ENCODE assay signal across 13 cellular contexts in the genomic region with DNA sequence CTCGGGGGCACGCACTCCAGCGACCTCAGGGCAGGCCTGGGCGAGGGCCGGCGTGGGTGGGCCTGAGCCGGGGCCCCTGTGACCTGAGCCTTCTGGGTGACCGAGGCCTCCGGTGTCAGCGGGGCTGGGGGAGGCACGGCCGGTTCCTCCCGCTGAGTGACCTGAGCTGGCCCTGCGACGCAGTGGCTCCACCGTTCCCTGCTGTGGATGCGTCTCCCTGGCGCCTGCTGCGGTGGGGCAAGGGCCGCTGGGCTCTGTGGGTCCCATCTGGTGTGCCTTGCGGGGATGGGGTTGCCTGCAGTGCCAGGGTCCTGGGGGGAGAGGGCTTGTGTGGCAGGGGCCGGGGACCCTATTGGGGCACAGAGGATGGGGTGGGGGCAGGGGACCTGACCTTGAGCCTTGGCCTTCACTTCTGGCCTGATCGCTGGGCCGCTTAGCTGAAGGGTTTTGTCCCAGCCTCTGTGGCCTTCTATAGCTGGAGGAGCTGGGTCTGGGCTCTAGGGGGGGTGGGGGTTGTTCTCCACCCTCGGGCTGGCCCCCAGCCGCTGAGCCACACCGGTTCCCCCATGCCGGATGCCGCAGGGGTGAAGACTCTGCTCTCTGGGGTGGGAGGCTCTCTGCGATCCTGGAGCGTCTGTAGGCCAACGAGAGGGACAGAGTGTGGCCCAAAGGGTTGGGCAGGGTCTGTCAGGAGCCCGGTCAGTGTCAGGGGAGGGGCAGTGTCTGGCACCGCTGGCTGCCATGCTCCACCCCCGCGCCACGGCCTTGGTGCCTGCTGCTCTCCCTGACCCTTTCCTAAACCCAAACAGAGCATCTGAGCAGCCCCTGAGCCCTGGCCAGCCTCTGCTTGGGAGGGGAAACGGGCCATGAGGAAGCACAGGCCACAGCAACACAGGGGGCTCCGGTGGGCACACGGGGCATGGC. TPM values are rescaled to one million over a fixed set of nuclear protein-coding genes. Genes with fewer than 3 reads are reported as not detected.
DNase-seq lines count a peak whose midpoint lies in the region; ATAC-seq, FAIRE-seq and TF ChIP-seq lines count a peak whose summit lies in the region.
"Had no signal": no experiment of that assay in that cellular context is flagged by ENCODE, and none has a peak within 500 bp of the region (broad histone marks: within the 10 kb centered on the region; RNA-seq: fewer than 3 reads in every experiment).

No MANE protein-coding gene starts in this region.

- peaks cover 20% of the 10 kb centered on the region for H3K36me3 ChIP-seq in BLaER1
- no peaks in the 10 kb centered on the region for H3K36me3 ChIP-seq in HCT116 (ENCODE audit: control insufficient read depth in 1 of 2, insufficient read depth in 2 of 2, low read length in 2 of 2)
- peaks cover 0 to 4% (median 0%) of the 10 kb centered on the region in 4 experiments; a peak in 1 of 8 replicates for H3K36me3 ChIP-seq in H1 (ENCODE audit: control insufficient read depth in 2 of 4, insufficient read depth in 4 of 4, low read length in 3 of 4)
- H3K36me3 ChIP-seq in neural cell (ENCODE audit: insufficient read depth, low read length) = no peaks in the 10 kb centered on the region
- H3K36me3 ChIP-seq: thyroid gland had no signal

- POLR2A ChIA-PET in HCT116 (lab: Charles Lee) = no interaction called here
- POLR2A ChIA-PET in H1 (lab: Charles Lee; ENCODE audit: partially characterized antibody) = interaction anchor here (0.7 to 1.9 kb wide), 5 partner anchors 12 to 266 kb away, joined by 3 to 6 read pairs (median 3); no protein-coding TSS in a partner anchor
- POLR2A ChIA-PET in activated CD4-positive, alpha-beta memory T cell treated with anti-CD3 and anti-CD28 coated beads, Interleukin-2, amount 10 ng/mL, durations not matched to agents 7 days and 5 days (lab: Charles Lee) = no interaction called here

- peak overlapping the region; percentile 85 for H3K4ac ChIP-seq in H1 (replicated peaks; ENCODE audit: insufficient read length, low read depth, low read length)

- TF ChIP-seq POLR2A in HCT116 (IDR thresholded peaks at IDR 0.05; ENCODE audit: borderline replicate concordance, extremely low read depth, insufficient read depth, insufficient read length) (no peak), H1 (IDR thresholded peaks at IDR 0.05; ENCODE audit: control extremely low read depth in 1 of 2, low read depth in 2 of 2, low read length in 2 of 2) (no peak)

- no peak overlapping the region for H3K14ac ChIP-seq in H1 (ENCODE audit: insufficient read length)

- CTCF ChIA-PET in HCT116 (lab: Charles Lee) (no interaction called here), H1 (lab: Charles Lee; ENCODE audit: partially characterized antibody) (interaction anchor here (1.0 to 1.5 kb wide), 4 partner anchors 9 to 16 kb away, joined by 3 to 4 read pairs (median 3); no protein-coding TSS in a partner anchor)
- CTCF ChIA-PET in activated CD4-positive, alpha-beta memory T cell treated with anti-CD3 and anti-CD28 coated beads, Interleukin-2, amount 10 ng/mL, durations not matched to agents 7 days and 5 days (lab: Charles Lee) = no interaction called here

- no peak overlapping the region for H3K27ac Mint-ChIP-seq in activated CD4-positive, alpha-beta memory T cell treated with anti-CD3 and anti-CD28 coated beads, Interleukin-2, amount 10 ng/mL, durations not matched to agents 7 days and 5 days
- H3K27ac Mint-ChIP-seq: activated naive CD8-positive, alpha-beta T cell treated with anti-CD3 and anti-CD28 coated beads, Interleukin-2, amount 10 ng/mL, durations not matched to agents 7 days and 5 days had no signal

- H3K23ac ChIP-seq in H1 (ENCODE audit: insufficient read length) = no peak overlapping the region

- H3K4me2 ChIP-seq in BLaER1 (peak overlapping the region; percentile 91), HCT116 (ENCODE audit: low read length) (peak overlapping the region; percentile 82), H1 (ENCODE audit: insufficient read depth in 1 of 2, low read depth in 2 of 2, low read length in 2 of 2) (peak overlapping the region; percentile 49 to 80), neural cell (ENCODE audit: low read length) (no peak overlapping the region)

- peaks cover 34% of the 10 kb centered on the region for H3K27me3 ChIP-seq in BLaER1
- no peaks in the 10 kb centered on the region for H3K27me3 ChIP-seq in HCT116 (ENCODE audit: insufficient read depth, low read length)
- H3K27me3 ChIP-seq in H1 (replicated peaks in 1 of 4; ENCODE audit: control insufficient read depth in 3 of 4, extremely low read depth in 1 of 4, insufficient read depth in 3 of 4, low read length in 3 of 4) = peaks cover 21 to 45% (median 33%) of the 10 kb centered on the region in 4 experiments
- H3K27me3 ChIP-seq in neural cell (ENCODE audit: insufficient read depth, low read depth, low read length) = no peaks in the 10 kb centered on the region
- H3K27me3 ChIP-seq: thyroid gland had no signal

- H3F3A ChIP-seq in neural cell (ENCODE audit: insufficient read depth, low read length, poor library complexity, severe bottlenecking) = no peaks in the 10 kb centered on the region

- H3K27me3 Mint-ChIP-seq in activated CD4-positive, alpha-beta memory T cell treated with anti-CD3 and anti-CD28 coated beads, Interleukin-2, amount 10 ng/mL, durations not matched to agents 7 days and 5 days = peaks cover 19% of the 10 kb centered on the region

- no peak overlapping the region for H2BK5ac ChIP-seq in H1 (ENCODE audit: low read depth, low read length)

- peaks cover 13% of the 10 kb centered on the region; the same call in 1 of the 2 replicates for H3K23me2 ChIP-seq in H1 (ENCODE audit: low read depth, low read length)

- FAIRE-seq in H1 (lab: Jason Lieb, UNC) = no peak
- FAIRE-seq: GM12891 had no signal

- intact Hi-C loops in HCT116 (cut with micrococcal nuclease) = no loop called here

- H2BK120ac ChIP-seq in H1 (replicated peaks; ENCODE audit: low read depth, low read length) = no peak overlapping the region

- H3K9me3 ChIP-seq in BLaER1 (no peaks in the 10 kb centered on the region), HCT116 (ENCODE audit: control insufficient read depth in 1 of 2, insufficient read depth in 1 of 2, low read depth in 1 of 2, low read length in 2 of 2) (no peaks in the 10 kb centered on the region), H1 (ENCODE audit: insufficient read depth in 2 of 2, low read depth in 1 of 2, low read length in 1 of 2) (no peaks in the 10 kb centered on the region), neural cell (ENCODE audit: low read length) (no peaks in the 10 kb centered on the region)
- H3K9me3 ChIP-seq: thyroid gland had no signal

- no peak overlapping the region for H4K91ac ChIP-seq in H1 (replicated peaks; ENCODE audit: insufficient read length, low read length)

- no peak overlapping the region for H4K5ac ChIP-seq in H1 (ENCODE audit: insufficient read length, low read depth, low read length)

- H3K9me3 Mint-ChIP-seq in activated CD4-positive, alpha-beta memory T cell treated with anti-CD3 and anti-CD28 coated beads, Interleukin-2, amount 10 ng/mL, durations not matched to agents 7 days and 5 days = no peaks in the 10 kb centered on the region
- H3K9me3 Mint-ChIP-seq: activated naive CD8-positive, alpha-beta T cell treated with anti-CD3 and anti-CD28 coated beads, Interleukin-2, amount 10 ng/mL, durations not matched to agents 7 days and 5 days had no signal

- DNase-seq in HCT116 (ENCODE audit: low read depth, low spot score) = no peak
- no peak for DNase-seq in H1 (ENCODE audit: low read depth in 1 of 2, low spot score in 2 of 2)
- no peak for DNase-seq in NCI-H2227 treated with DMSO at 0.1 percent for 48 hours (lab: John Stamatoyannopoulos, UW)
- no peak for DNase-seq in NCI-H1930 (lab: John Stamatoyannopoulos, UW)
- no peak for DNase-seq in activated CD4-positive, alpha-beta memory T cell treated with anti-CD3 and anti-CD28 coated beads, Interleukin-2, amount 10 ng/mL, durations not matched to agents 7 days and 5 days
- no peak for DNase-seq in activated CD4-positive, alpha-beta T cell treated with anti-CD3 and anti-CD28 coated beads, Interleukin-2, amount 50 U/mL, for 4 hours
- DNase-seq: activated naive CD8-positive, alpha-beta T cell treated with anti-CD3 and anti-CD28 coated beads, Interleukin-2, amount 10 ng/mL, durations not matched to agents 7 days and 5 days; MV-4-11; thyroid gland had no signal

- H3K27ac ChIP-seq in BLaER1 (no peak overlapping the region; the same call in 1 of the 2 replicates), HCT116 (ENCODE audit: low read depth, low read length) (no peak overlapping the region; the same call in 1 of the 2 replicates), H1 (ENCODE audit: low read depth, low read length) (no peak overlapping the region), neural cell (ENCODE audit: low read length) (no peak overlapping the region)
- H3K27ac ChIP-seq: thyroid gland had no signal

- peaks cover 28% of the 10 kb centered on the region for H3K4me1 ChIP-seq in BLaER1
- H3K4me1 ChIP-seq in HCT116 (ENCODE audit: control insufficient read depth in 1 of 2, insufficient read depth in 2 of 2, low read length in 2 of 2) = peaks cover 0 to 23% of the 10 kb centered on the region in 2 experiments; a peak in 2 of 4 replicates
- peaks cover 0 to 5% (median 4%) of the 10 kb centered on the region in 4 experiments; a peak in 5 of 7 replicates for H3K4me1 ChIP-seq in H1 (replicated peaks in 1 of 4; ENCODE audit: control insufficient read depth in 3 of 4, insufficient read depth in 4 of 4, low read length in 3 of 4)

- H4K20me1 ChIP-seq in BLaER1 (peaks cover 56% of the 10 kb centered on the region), HCT116 (ENCODE audit: insufficient read depth) (no peaks in the 10 kb centered on the region), H1 (replicated peaks in 1 of 2; ENCODE audit: control insufficient read depth in 1 of 2, insufficient read depth in 2 of 2, low read length in 2 of 2) (peaks cover 5 to 13% of the 10 kb centered on the region in 2 experiments), neural cell (ENCODE audit: insufficient read depth) (peaks cover 7% of the 10 kb centered on the region)

- WGBS in H1 (ENCODE audit: extremely low coverage in 1 of 2, insufficient coverage in 1 of 2, insufficient read length in 1 of 2, insufficient replicate concordance in 2 of 2, low coverage in 1 of 2, low lambda C conversion rate in 2 of 2, missing lambda C conversion rate in 1 of 2), 2 experiments = 72% methylated on average over 24 of the region's 40 CpGs; no CpG with 5 or more reads in 1 of the 2 experiments

- H3K9ac ChIP-seq in BLaER1 (no peak overlapping the region), HCT116 (ENCODE audit: low read length) (no peak overlapping the region), H1 (replicated peaks in 1 of 4; ENCODE audit: extremely low read depth in 1 of 4, low read depth in 3 of 4, low read length in 3 of 4) (no peak overlapping the region), neural cell (ENCODE audit: low read length) (peak overlapping the region; percentile 3)

- BruUV-seq in HCT116 (replicated peaks; lab: Mats Ljungman, UMichigan) = TSS peak; percentile 42

- H3K79me2 ChIP-seq in HCT116 (ENCODE audit: insufficient read depth, low read length) (no peaks in the 10 kb centered on the region), H1 (ENCODE audit: control insufficient read depth in 1 of 2, insufficient read depth in 2 of 2, low read length in 2 of 2) (no peaks in the 10 kb centered on the region), neural cell (replicated peaks; ENCODE audit: insufficient read depth, low read length) (no peaks in the 10 kb centered on the region)

- peak overlapping the region; percentile 81 for H3K4me3 ChIP-seq in BLaER1
- H3K4me3 ChIP-seq in HCT116 (replicated peaks in 1 of 2; ENCODE audit: low read depth in 1 of 2, low read length in 2 of 2) = no peak overlapping the region
- peak overlapping the region in 2 of 4 experiments; percentile 11 to 58; a peak in 4 of 8 replicates for H3K4me3 ChIP-seq in H1 (ENCODE audit: extremely low read depth in 1 of 4, insufficient read depth in 2 of 4, low read depth in 3 of 4, low read length in 4 of 4)
- H3K4me3 ChIP-seq in neural cell (ENCODE audit: low read length) = peak overlapping the region; percentile 69
- H3K4me3 ChIP-seq: lung, thyroid gland had no signal

- peaks cover 5% of the 10 kb centered on the region for H3K4me1 Mint-ChIP-seq in activated CD4-positive, alpha-beta memory T cell treated with anti-CD3 and anti-CD28 coated beads, Interleukin-2, amount 10 ng/mL, durations not matched to agents 7 days and 5 days
- H3K4me1 Mint-ChIP-seq: activated naive CD8-positive, alpha-beta T cell treated with anti-CD3 and anti-CD28 coated beads, Interleukin-2, amount 10 ng/mL, durations not matched to agents 7 days and 5 days had no signal

- TF ChIP-seq RAD21 in HCT116 (IDR thresholded peaks at IDR 0.05; ENCODE audit: low read depth) (no peak), H1 (IDR thresholded peaks at IDR 0.05 in 1 of 2, conservative IDR thresholded peaks at IDR 0.05 in 1 of 2; ENCODE audit: low read depth in 2 of 2, low read length in 2 of 2) (no peak), neural cell (conservative IDR thresholded peaks at IDR 0.05) (no peak)

- RAD21 ChIA-PET in HCT116 (lab: Charles Lee; ENCODE audit: low non-redundant PET in 1 of 2, low total read pairs in 2 of 2, uncharacterized antibody in 2 of 2, unreplicated experiment in 2 of 2) = no interaction called here

- no peaks in the 10 kb centered on the region for H3K36me3 Mint-ChIP-seq in activated CD4-positive, alpha-beta memory T cell treated with anti-CD3 and anti-CD28 coated beads, Interleukin-2, amount 10 ng/mL, durations not matched to agents 7 days and 5 days (ENCODE audit: low read depth)
- H3K36me3 Mint-ChIP-seq: activated naive CD8-positive, alpha-beta T cell treated with anti-CD3 and anti-CD28 coated beads, Interleukin-2, amount 10 ng/mL, durations not matched to agents 7 days and 5 days had no signal

- H3K56ac ChIP-seq in H1 (replicated peaks; ENCODE audit: insufficient read length, low read depth, low read length) = no peak overlapping the region

- H2BK15ac ChIP-seq in H1 (ENCODE audit: low read length) = no peak overlapping the region

- H3K4me3 Mint-ChIP-seq in activated CD4-positive, alpha-beta memory T cell treated with anti-CD3 and anti-CD28 coated beads, Interleukin-2, amount 10 ng/mL, durations not matched to agents 7 days and 5 days = no peak overlapping the region
- H3K4me3 Mint-ChIP-seq: activated naive CD8-positive, alpha-beta T cell treated with anti-CD3 and anti-CD28 coated beads, Interleukin-2, amount 10 ng/mL, durations not matched to agents 7 days and 5 days had no signal

- H4K8ac ChIP-seq in H1 (ENCODE audit: extremely low read depth, insufficient read depth, low read length) = no peak overlapping the region

- ATAC-seq in HCT116 = no peak

- H3K79me1 ChIP-seq in H1 (ENCODE audit: low read depth, low read length) = no peaks in the 10 kb centered on the region

- H2BK20ac ChIP-seq in H1 (ENCODE audit: low read length) = no peak overlapping the region

- H2BK12ac ChIP-seq in H1 (ENCODE audit: low read depth, low read length) = no peak overlapping the region

- no peak for TF ChIP-seq CTCF in HCT116 (IDR thresholded peaks at IDR 0.05 in 2 of 3, conservative IDR thresholded peaks at IDR 0.05 in 1 of 3; ENCODE audit: borderline replicate concordance in 1 of 3, insufficient read depth in 1 of 3, low read depth in 2 of 3, low read length in 2 of 3)
- TF ChIP-seq CTCF in H1 (IDR thresholded peaks at IDR 0.05; ENCODE audit: control extremely low read depth in 1 of 3, insufficient read depth in 1 of 3, low read depth in 1 of 3, low read length in 3 of 3) = no peak
- TF ChIP-seq CTCF in neural cell (IDR thresholded peaks at IDR 0.05; ENCODE audit: poor library complexity, severe bottlenecking) = no peak

- no peak overlapping the region for H2AK5ac ChIP-seq in H1 (ENCODE audit: low read depth, low read length)

- TF ChIP-seq EP300 in H1 (IDR thresholded peaks at IDR 0.05; ENCODE audit: borderline replicate concordance in 1 of 2, low read depth in 2 of 2, low read length in 2 of 2) = no peak
- no peak for TF ChIP-seq EP300 in neural cell (conservative IDR thresholded peaks at IDR 0.05; ENCODE audit: poor library complexity, severe bottlenecking)

- no peak overlapping the region for H2AFZ ChIP-seq in HCT116 (ENCODE audit: low read depth, low read length, poor library complexity, severe bottlenecking)
- H2AFZ ChIP-seq in H1 (ENCODE audit: low read length) = no peak overlapping the region
- H2AFZ ChIP-seq in neural cell (ENCODE audit: low read depth, low read length) = no peak overlapping the region

- H3K9me2 ChIP-seq in HCT116 (ENCODE audit: insufficient read depth) (no peaks in the 10 kb centered on the region), neural cell (ENCODE audit: insufficient read depth, low read length) (no peaks in the 10 kb centered on the region)

- H3K18ac ChIP-seq in H1 (ENCODE audit: extremely low read depth, low read length) = peak overlapping the region; percentile 19; the same call in 1 of the 2 replicates

RNA-seq across cellular contexts. Expression of a gene that starts 2.3 kb away (rescaled TPM):
- total RNA-seq in HCT116 (2021; ENCODE audit: unreplicated experiment) = 9.2 TPM
- polyA plus RNA-seq in HCT116 (2012) = 4.6 and 5.2 TPM in 2 replicates
- total RNA-seq in H1 (2021; fragmentation: NEBNext Ultra II Directional; extraction: Animal tissue kit (Norgen Biotek cat#: 25700)) = 10.8 and 11.5 TPM in 2 replicates
- 10.8 and 13.3 TPM in 2 replicates for polyA plus RNA-seq in H1 (2011; rRNA removed)
- polyA plus RNA-seq in H1 (2011; cell fraction: cytosol; rRNA removed) = 10.6 TPM
- 22.6 TPM for polyA plus RNA-seq in H1 (2011; cell fraction: nucleus; rRNA removed)
- 10.1 to 16.0 TPM (median 14.1 TPM) in 4 replicates for polyA plus RNA-seq in H1 (2012, experiment 1 of 2)
- 9.8 TPM for polyA plus RNA-seq in H1 (2012, experiment 2 of 2)
- 4.8 TPM for polyA plus RNA-seq in H1 (2013, experiment 1 of 2)
- polyA plus RNA-seq in H1 (2013, experiment 2 of 2) = 5.0 TPM
- polyA minus RNA-seq in H1 (2011; rRNA and poly(A)+ RNA removed) = 28.5 and 40.4 TPM in 2 replicates
- polyA minus RNA-seq in H1 (2011; cell fraction: cytosol; rRNA and poly(A)+ RNA removed) = 7.3 TPM
- polyA minus RNA-seq in H1 (2011; cell fraction: nucleus; rRNA and poly(A)+ RNA removed) = 7.3 TPM
- polyA plus RNA-seq in neural cell = 12.6 and 15.4 TPM in 2 replicates
- 19.0 and 20.5 TPM in 2 replicates for polyA minus RNA-seq in neural cell
- under 1 TPM; 0.08 to 0.10 TPM for total RNA-seq in activated CD4-positive, alpha-beta memory T cell treated with anti-CD3 and anti-CD28 coated beads, Interleukin-2, amount 10 ng/mL, durations not matched to agents 7 days and 5 days

RNA-seq across cellular contexts. Expression of a gene that starts 52.7 kb away (rescaled TPM):
- 56.1 TPM for total RNA-seq in HCT116 (2021; ENCODE audit: unreplicated experiment)
- polyA plus RNA-seq in HCT116 (2012) = 50.8 and 57.2 TPM in 2 replicates
- total RNA-seq in H1 (2021; fragmentation: NEBNext Ultra II Directional; extraction: Animal tissue kit (Norgen Biotek cat#: 25700)) = 57.5 and 61.4 TPM in 2 replicates
- polyA plus RNA-seq in H1 (2011; rRNA removed) = 41.8 and 61.5 TPM in 2 replicates
- 32.4 TPM for polyA plus RNA-seq in H1 (2011; cell fraction: cytosol; rRNA removed)
- 61.6 TPM for polyA plus RNA-seq in H1 (2011; cell fraction: nucleus; rRNA removed)
- 37.7 to 59.0 TPM (median 56.1 TPM) in 4 replicates for polyA plus RNA-seq in H1 (2012, experiment 1 of 2)
- 51.4 TPM for polyA plus RNA-seq in H1 (2012, experiment 2 of 2)
- 41.7 TPM for polyA plus RNA-seq in H1 (2013, experiment 1 of 2)
- polyA plus RNA-seq in H1 (2013, experiment 2 of 2) = 37.8 TPM
- 11.5 and 14.7 TPM in 2 replicates for polyA minus RNA-seq in H1 (2011; rRNA and poly(A)+ RNA removed)
- 34.5 TPM for polyA minus RNA-seq in H1 (2011; cell fraction: cytosol; rRNA and poly(A)+ RNA removed)
- 50.5 TPM for polyA minus RNA-seq in H1 (2011; cell fraction: nucleus; rRNA and poly(A)+ RNA removed)
- polyA plus RNA-seq in neural cell = 40.5 and 56.7 TPM in 2 replicates
- polyA minus RNA-seq in neural cell = 48.6 and 57.2 TPM in 2 replicates
- 10 to 100 TPM; 34.2 to 36.0 TPM for total RNA-seq in activated CD4-positive, alpha-beta memory T cell treated with anti-CD3 and anti-CD28 coated beads, Interleukin-2, amount 10 ng/mL, durations not matched to agents 7 days and 5 days

Comparison
In these comparisons a context has a peak if more than half of its experiments do, and no peak if none do; other contexts are left out.
1. H3K4me3 ChIP-seq: peak in BLaER1 (single experiment) and neural cell (single experiment); none in HCT116 (0 of 2).